1 cellular context compared by ENCODE assay signal in genomic region chr7:120775703-120776265, GRCh38.
TF ChIP-seq lines count a peak whose summit lies in the region.

No MANE protein-coding gene starts in this region.

TF ChIP-seq in H1, 55 proteins besides CTCF, POLR2A, EP300 and RAD21:
- TF ChIP-seq ATF2 (IDR thresholded peaks at IDR 0.05; ENCODE audit: low read length) (no peak), CTBP2 (IDR thresholded peaks at IDR 0.05; ENCODE audit: borderline replicate concordance, insufficient read depth, insufficient read length, low read length) (no peak), SP4 (IDR thresholded peaks at IDR 0.05; ENCODE audit: low read length) (no peak), RFX5 (IDR thresholded peaks at IDR 0.05; ENCODE audit: borderline replicate concordance, low read depth, low read length) (no peak), CBX8 (IDR thresholded peaks at IDR 0.05; ENCODE audit: borderline replicate concordance, low read depth, low read length) (no peak), CBX5 (IDR thresholded peaks at IDR 0.05; ENCODE audit: low read depth, low read length) (no peak), CHD7 (IDR thresholded peaks at IDR 0.05; ENCODE audit: insufficient replicate concordance, low read length) (no peak), YY1 (IDR thresholded peaks at IDR 0.05; ENCODE audit: low read depth, low read length) (no peak)
TF ChIP-seq in H1: peak in this region for 0.
